In genomic region chr2:127525692-127526141, GRCh38 we compare ENCODE assay signal across 7 cellular contexts. TPM values are rescaled to one million over a fixed set of nuclear protein-coding genes. Genes with fewer than 3 reads are reported as not detected.
DNase-seq lines count a peak whose midpoint lies in the region; ATAC-seq and TF ChIP-seq lines count a peak whose summit lies in the region.

No MANE protein-coding gene starts in this region.

- H3K27ac Mint-ChIP-seq in activated T-helper 17 cell treated with anti-CD3 and anti-CD28 coated beads, Interleukin-2, amount 50 U/mL, for 72 hours, result peak overlapping the region; percentile 99

- H3K36me3 Mint-ChIP-seq in activated T-helper 17 cell treated with anti-CD3 and anti-CD28 coated beads, Interleukin-2, amount 50 U/mL, for 72 hours (ENCODE audit: low read depth), result peaks cover 48% of the 10 kb centered on the region

- intact Hi-C loops in heart right ventricle (cut with DNase I), result loop anchor here in 5 of 10 donors (2.0 to 10.0 kb wide), 5 partner anchors 42 to 179 kb away; partner anchors contain the start of genes SFT2D3 (in 5 of the 5) and GPR17 (in 1 of the 5)

- peak overlapping the region; percentile 96 for H3K4me3 ChIP-seq in GM08714 (ENCODE audit: low read length)
- peak overlapping the region; percentile 79 for H3K4me3 ChIP-seq in Jurkat, Clone E6-1 (ENCODE audit: low read length)
- peak overlapping the region; percentile 65 to 100 (median 89) for H3K4me3 ChIP-seq in heart right ventricle
- peak overlapping the region; percentile 88 for H3K4me3 ChIP-seq in retinal pigment epithelial cell (ENCODE audit: low read length)

- TF ChIP-seq CTCF in heart right ventricle (IDR thresholded peaks at IDR 0.05) (no peak), retinal pigment epithelial cell (conservative IDR thresholded peaks at IDR 0.05; ENCODE audit: low read depth, low read length) (no peak)

- DNase-seq in Jurkat, Clone E6-1 (ENCODE audit: low read depth, low spot score), result peak; percentile 28
- DNase-seq in heart right ventricle (no peak), retinal pigment epithelial cell (ENCODE audit: low read depth) (no peak), DMS153 treated with DMSO at 0.1 percent for 48 hours (lab: John Stamatoyannopoulos, UW; ENCODE audit: unreplicated experiment) (no peak)

- no peaks in the 10 kb centered on the region for H3K27me3 Mint-ChIP-seq in activated T-helper 17 cell treated with anti-CD3 and anti-CD28 coated beads, Interleukin-2, amount 50 U/mL, for 72 hours

- H3K27ac ChIP-seq in heart right ventricle, result peak overlapping the region; percentile 41 to 98 (median 94)

- H3K4me1 Mint-ChIP-seq in activated T-helper 17 cell treated with anti-CD3 and anti-CD28 coated beads, Interleukin-2, amount 50 U/mL, for 72 hours, result peaks cover 20% of the 10 kb centered on the region

- peaks cover 0 to 33% (median 23%) of the 10 kb centered on the region in 9 donors for H3K4me1 ChIP-seq in heart right ventricle

- peak overlapping the region; percentile 94 for H3K4me3 Mint-ChIP-seq in activated T-helper 17 cell treated with anti-CD3 and anti-CD28 coated beads, Interleukin-2, amount 50 U/mL, for 72 hours

- H3K27me3 ChIP-seq in heart right ventricle, result no peaks in the 10 kb centered on the region

- no peaks in the 10 kb centered on the region for H3K9me3 Mint-ChIP-seq in activated T-helper 17 cell treated with anti-CD3 and anti-CD28 coated beads, Interleukin-2, amount 50 U/mL, for 72 hours

- H3K36me3 ChIP-seq in heart right ventricle, result peaks cover 0 to 34% (median 11%) of the 10 kb centered on the region in 9 donors

- ATAC-seq in activated T-helper 17 cell treated with anti-CD3 and anti-CD28 coated beads, Interleukin-2, amount 50 U/mL, for 72 hours (replicated peaks), result no peak
- ATAC-seq in heart right ventricle, result peak in 4 of 8 donors; percentile 4 to 14 (median 12)
- ATAC-seq in HG03159 (IDR thresholded peaks at IDR 0.05; ENCODE audit: unreplicated experiment), result no peak

- H3K9me3 ChIP-seq in heart right ventricle, result peaks cover 0 to 8% (median 0%) of the 10 kb centered on the region in 11 donors

- 0 to 1% methylated on average over 20 of the region's 20 CpGs for WGBS in heart right ventricle, 2 donors

RNA-seq across cellular contexts. Expression of gene IWS1, which starts 0.6 kb away (rescaled TPM):
- 87.4 TPM for polyA plus RNA-seq in Jurkat, Clone E6-1 (2012; ENCODE audit: insufficient read depth, insufficient read length)
- total RNA-seq in activated T-helper 17 cell treated with anti-CD3 and anti-CD28 coated beads, Interleukin-2, amount 50 U/mL, for 72 hours, result 10 to 100 TPM; 33.3 to 43.8 TPM
- 10 to 100 TPM; 37.6 to 64.8 (median 46.4) TPM for total RNA-seq in heart right ventricle
- 10 to 100 TPM; 37.4 to 51.6 TPM for polyA plus RNA-seq in heart right ventricle

RNA-seq across cellular contexts. Expression of gene MYO7B, which starts 9.8 kb away (rescaled TPM):
- polyA plus RNA-seq in Jurkat, Clone E6-1 (2012; ENCODE audit: insufficient read depth, insufficient read length), result 738 TPM
- under 1 TPM; 0.16 to 0.19 TPM for total RNA-seq in activated T-helper 17 cell treated with anti-CD3 and anti-CD28 coated beads, Interleukin-2, amount 50 U/mL, for 72 hours
- 1 to 10 TPM in 3 of 10 donors, under 1 TPM in 7; 0.42 to 1.4 (median 0.77) TPM for total RNA-seq in heart right ventricle
- polyA plus RNA-seq in heart right ventricle, result 1 to 10 TPM; 1.4 to 2.3 TPM
